Comparison of ENCODE assay signal across 1 cellular context in the genomic region with DNA sequence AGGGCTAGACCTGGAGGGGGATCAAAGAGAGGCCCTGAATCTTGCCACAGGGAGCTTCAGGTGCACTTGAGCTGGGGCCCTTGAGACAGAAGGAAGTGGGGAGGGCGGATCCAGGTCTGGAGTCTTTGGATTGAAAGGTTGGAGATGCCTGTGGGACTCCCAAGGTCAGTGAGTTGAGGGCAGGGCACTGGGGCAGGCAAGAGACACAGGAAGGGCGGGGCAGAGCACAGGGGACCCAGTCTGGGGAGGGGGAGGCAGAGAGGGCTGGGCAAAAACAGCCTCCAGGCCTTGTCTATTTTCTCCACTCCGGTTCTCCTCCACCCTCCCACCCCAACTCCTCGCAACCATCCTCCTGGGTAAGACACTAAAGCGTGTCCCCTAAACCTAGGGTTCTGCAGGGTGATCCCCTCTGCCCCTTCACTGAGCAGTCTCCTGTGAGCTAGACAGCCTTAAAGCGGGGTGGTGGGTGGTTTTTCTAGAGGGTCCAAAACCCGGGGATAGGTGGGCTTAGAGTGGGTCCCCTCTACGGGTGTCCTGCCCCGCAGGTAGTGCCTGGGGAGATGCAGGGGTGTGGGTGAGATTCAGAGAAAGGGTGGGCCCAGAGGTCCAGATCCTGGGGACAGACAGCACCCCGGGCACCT.
TF ChIP-seq lines count a peak whose summit lies in the region.

No MANE protein-coding gene starts in this region.

TF ChIP-seq in K562, 482 proteins besides CTCF, POLR2A, EP300 and RAD21 (continued from another document):
- TF ChIP-seq NRF1 (conservative IDR thresholded peaks at IDR 0.05 in 1 of 2, IDR thresholded peaks at IDR 0.05 in 1 of 2) (no peak), ZNF79 (CRISPR knock-in tag; IDR thresholded peaks at IDR 0.05; ENCODE audit: low read depth) (no peak), NCOA1 (IDR thresholded peaks at IDR 0.05; ENCODE audit: low read depth) (no peak)
